8 cellular contexts compared by ENCODE assay signal in the genomic region with DNA sequence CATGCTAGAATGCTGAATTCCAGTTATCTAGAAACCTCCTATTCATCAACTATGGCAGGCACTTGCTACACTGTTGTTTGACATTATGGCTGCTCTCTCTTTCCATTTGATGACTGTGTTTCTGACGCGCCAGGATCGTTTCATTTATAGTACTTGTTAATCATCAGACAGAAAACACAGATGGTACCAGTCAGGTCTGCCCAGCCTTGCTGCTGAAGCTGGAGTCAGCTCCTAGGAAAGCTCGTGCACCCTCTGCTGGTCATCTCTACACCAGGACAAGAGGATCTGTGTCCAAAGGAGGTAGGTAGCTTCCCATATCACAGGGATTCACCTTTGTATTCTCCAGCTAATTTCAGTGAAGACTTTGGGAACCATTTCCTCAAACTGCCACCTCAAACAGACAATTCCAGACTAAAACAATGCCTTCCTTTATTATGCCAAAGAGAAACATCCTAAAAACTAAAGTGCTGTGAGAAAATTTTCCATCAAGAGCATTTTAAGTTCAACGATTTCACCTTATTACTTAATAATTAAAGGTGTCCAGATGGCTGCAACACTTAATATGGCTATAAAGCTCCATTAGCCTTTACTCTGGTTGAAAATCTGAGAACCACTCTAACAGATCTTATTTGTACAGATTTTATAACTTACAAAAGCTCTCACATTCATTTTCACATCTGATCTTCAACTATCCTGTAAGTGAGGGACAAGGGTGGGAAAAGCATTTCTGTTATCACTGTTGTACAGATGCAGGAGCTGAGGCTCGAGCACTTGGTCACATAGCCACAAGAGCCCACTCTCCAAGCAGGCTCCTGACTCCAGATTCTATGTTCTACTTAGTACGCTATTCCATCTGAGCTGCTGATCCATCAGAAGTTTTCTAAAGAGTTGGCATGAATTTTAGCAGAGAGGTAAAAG. TPM values are rescaled to one million over a fixed set of nuclear protein-coding genes. Genes with fewer than 3 reads are reported as not detected.
DNase-seq lines count a peak whose midpoint lies in the region; ATAC-seq and TF ChIP-seq lines count a peak whose summit lies in the region.

No MANE protein-coding gene starts in this region.

- H3K4me1 ChIP-seq in endocrine pancreas (ENCODE audit: control insufficient read depth, insufficient read depth, low read length), result peaks cover 4% of the 10 kb centered on the region

- no peak overlapping the region for H3K9ac ChIP-seq in endocrine pancreas (ENCODE audit: control insufficient read depth, insufficient read depth, low read length)

- H3K9me3 ChIP-seq in endocrine pancreas (ENCODE audit: control insufficient read depth, low read length), result no peaks in the 10 kb centered on the region

- no TSS peak for BruUV-seq in Calu3 (replicated peaks; lab: Mats Ljungman, UMichigan)

- H3K27me3 ChIP-seq in endocrine pancreas (ENCODE audit: control insufficient read depth, insufficient read depth, low read length), result no peaks in the 10 kb centered on the region

- peak; percentile 60 for TF ChIP-seq CTCF in Calu3 (IDR thresholded peaks at IDR 0.05; ENCODE audit: unreplicated experiment)
- peak; percentile 51 for TF ChIP-seq CTCF in mesothelial cell of epicardium (IDR thresholded peaks at IDR 0.05; ENCODE audit: unreplicated experiment)

- DNase-seq in Calu3, result peak; percentile 90
- DNase-seq in HPDE6-E6E7 (ENCODE audit: extremely low spot score), result peak; percentile 73
- peak; percentile 1 for DNase-seq in NK-92 (lab: John Stamatoyannopoulos, UW; ENCODE audit: unreplicated experiment)
- peak; percentile 80 for DNase-seq in activated CD8-positive, alpha-beta memory T cell treated with anti-CD3 and anti-CD28 coated beads for 24 hours
- DNase-seq in mesothelial cell of epicardium (ENCODE audit: low spot score in 2 of 2, unreplicated experiment in 2 of 2), result peak; percentile 51 to 80
- peak; percentile 45 to 65 for DNase-seq in stimulated activated CD8-positive, alpha-beta memory T cell treated with anti-CD3 and anti-CD28 coated beads, Interleukin-2, amount 100 ng/mL, for 1 hour (ENCODE audit: low read depth in 2 of 2)

- CTCF ChIA-PET in Calu3 (lab: Charles Lee), result interaction anchor here (0.6 to 1.6 kb wide), 12 partner anchors 11 to 488 kb away, joined by 3 to 14 read pairs (median 3); partner anchors contain the start of genes DCAF17, GORASP2 and METTL8

- H3K4me3 Mint-ChIP-seq in Calu3 (ENCODE audit: low read depth, unreplicated experiment) (no peak overlapping the region), mesothelial cell of epicardium (no peak overlapping the region)

- intact Hi-C loops in Calu3 (cut with micrococcal nuclease; ENCODE audit: unreplicated experiment), result loop anchor here (1.0 to 5.0 kb wide), 4 partner anchors 69 to 443 kb away; no protein-coding TSS in a partner anchor

- H3K9me3 Mint-ChIP-seq in Calu3 (ENCODE audit: low read depth, unreplicated experiment), result no peaks in the 10 kb centered on the region
- H3K9me3 Mint-ChIP-seq in mesothelial cell of epicardium, result no peaks in the 10 kb centered on the region

- peak overlapping the region; percentile 85 for H3K27ac Mint-ChIP-seq in Calu3 (ENCODE audit: unreplicated experiment)
- H3K27ac Mint-ChIP-seq in mesothelial cell of epicardium, result peak overlapping the region; percentile 4

- no peaks in the 10 kb centered on the region for H3K36me3 Mint-ChIP-seq in Calu3 (ENCODE audit: insufficient read depth, unreplicated experiment)
- H3K36me3 Mint-ChIP-seq in mesothelial cell of epicardium, result no peaks in the 10 kb centered on the region

- H3K36me3 ChIP-seq in endocrine pancreas (ENCODE audit: control insufficient read depth, insufficient read depth, low read length), result no peaks in the 10 kb centered on the region

- peak; percentile 85 for ATAC-seq in GM21367 (IDR thresholded peaks at IDR 0.05; ENCODE audit: unreplicated experiment)

- H3K4me1 Mint-ChIP-seq in Calu3 (ENCODE audit: low read depth, unreplicated experiment) (peaks cover 23% of the 10 kb centered on the region), mesothelial cell of epicardium (peaks cover 20% of the 10 kb centered on the region)

- H3K27me3 Mint-ChIP-seq in Calu3 (ENCODE audit: unreplicated experiment) (no peaks in the 10 kb centered on the region), mesothelial cell of epicardium (ENCODE audit: low read depth) (no peaks in the 10 kb centered on the region)

- peak overlapping the region; percentile 28 for H3K4me3 ChIP-seq in endocrine pancreas (ENCODE audit: control insufficient read depth, insufficient read depth, low read length)

RNA-seq across cellular contexts. Expression of gene METTL8, which starts 17.5 kb away (rescaled TPM):
- total RNA-seq in Calu3 (2022), result 21.6 and 22.4 TPM in 2 replicates
- total RNA-seq in mesothelial cell of epicardium, result 39.6 to 42.0 TPM (median 41.6 TPM) in 3 replicates

RNA-seq across cellular contexts. Expression of gene DCAF17, which starts 17.8 kb away (rescaled TPM):
- total RNA-seq in Calu3 (2022) (11.9 and 13.1 TPM in 2 replicates), mesothelial cell of epicardium (21.5 to 23.1 TPM (median 22.4 TPM) in 3 replicates)

Comparison
In these comparisons a context has a peak if more than half of its experiments do, and no peak if none do; other contexts are left out.
1. Peak in every context shown above with its lines: DNase-seq, ATAC-seq and H3K4me3 ChIP-seq.
2. DNase-seq: peak in every context shown above with its lines; median percentile 90 in Calu3; 80 in activated CD8-positive, alpha-beta memory T cell treated with anti-CD3 and anti-CD28 coated beads for 24 hours; 73 in HPDE6-E6E7; 66 in mesothelial cell of epicardium; 55 in stimulated activated CD8-positive, alpha-beta memory T cell treated with anti-CD3 and anti-CD28 coated beads, Interleukin-2, amount 100 ng/mL, for 1 hour; 1 in NK-92.